23 cellular contexts compared by ENCODE assay signal in genomic region chr18:3935316-3935715, GRCh38.
"Had no signal": no experiment of that assay in that cellular context is flagged by ENCODE, and none has a peak within 500 bp of the region (broad histone marks: within the 10 kb centered on the region; RNA-seq: fewer than 3 reads in every experiment).

No MANE protein-coding gene starts in this region.

- ATAC-seq: activated CD8-positive, alpha-beta T cell treated with anti-CD3 and anti-CD28 coated beads, Interleukin-2, amount 10 ng/mL, durations not matched to agents 7 days and 5 days; activated T-cell treated with anti-CD3 and anti-CD28 coated beads, Interleukin-2, amount 50 U/mL, for 72 hours; effector memory CD8-positive, alpha-beta T cell; right cardiac atrium had no signal

- H3K4me3 ChIP-seq: lung, prostate gland, skin epidermis, tibial nerve, vagina had no signal

- H3K27ac ChIP-seq: brain microvascular endothelial cell, prostate gland, skin epidermis, tibial nerve, vagina had no signal

- H3K4me1 ChIP-seq: prostate gland, tibial nerve, vagina had no signal

- H3K4me1 Mint-ChIP-seq: activated B cell treated with CpG ODN at 0.5 μM for 24 hours; activated naive CD8-positive, alpha-beta T cell treated with anti-CD3 and anti-CD28 coated beads for 36 hours had no signal

- H3K4me3 Mint-ChIP-seq: activated B cell treated with CpG ODN at 0.5 μM for 24 hours; activated CD8-positive, alpha-beta T cell treated with anti-CD3 and anti-CD28 coated beads, Interleukin-2, amount 10 ng/mL, durations not matched to agents 7 days and 5 days; activated naive CD8-positive, alpha-beta T cell treated with anti-CD3 and anti-CD28 coated beads for 36 hours; activated T-cell treated with anti-CD3 and anti-CD28 coated beads, Interleukin-2, amount 50 U/mL, for 72 hours; dendritic cell treated with granulocyte-macrophage colony-stimulating factor and Interleukin-4, amounts not matched to agents 40 ng/mL and 50 ng/mL, for 4 days; effector memory CD8-positive, alpha-beta T cell had no signal

- H3K27me3 ChIP-seq: brain microvascular endothelial cell, tibial nerve, vagina had no signal

- H3K9me3 Mint-ChIP-seq: activated naive CD8-positive, alpha-beta T cell treated with anti-CD3 and anti-CD28 coated beads for 36 hours; effector memory CD8-positive, alpha-beta T cell had no signal

- H3K36me3 ChIP-seq: brain microvascular endothelial cell, prostate gland, tibial nerve, vagina had no signal

- H3K27me3 Mint-ChIP-seq: activated B cell treated with CpG ODN at 0.5 μM for 24 hours; dendritic cell treated with granulocyte-macrophage colony-stimulating factor and Interleukin-4, amounts not matched to agents 40 ng/mL and 50 ng/mL, for 4 days had no signal

- H3K9me3 ChIP-seq: prostate gland, vagina had no signal

- H3K36me3 Mint-ChIP-seq: activated naive CD8-positive, alpha-beta T cell treated with anti-CD3 and anti-CD28 coated beads for 36 hours had no signal

- DNase-seq: activated B cell treated with CpG ODN at 0.5 μM for 24 hours; activated CD4-positive, alpha-beta T cell treated with anti-CD3 and anti-CD28 coated beads for 48 hours; activated CD8-positive, alpha-beta memory T cell treated with anti-CD3 and anti-CD28 coated beads, Interleukin-2, amount 50 U/mL, for 4 hours; activated CD8-positive, alpha-beta T cell treated with anti-CD3 and anti-CD28 coated beads, Interleukin-2, amount 10 ng/mL, durations not matched to agents 7 days and 5 days; activated gamma-delta T cell; activated naive CD8-positive, alpha-beta T cell treated with anti-CD3 and anti-CD28 coated beads for 36 hours; activated T-cell treated with anti-CD3 and anti-CD28 coated beads, Interleukin-2, amount 50 U/mL, for 72 hours; amygdala; brain microvascular endothelial cell; cerebellar nuclear complex; effector memory CD8-positive, alpha-beta T cell; midbrain; right cardiac atrium; stimulated activated CD4-positive, alpha-beta T cell treated with anti-CD3 and anti-CD28 coated beads, Interleukin-15, amount 100 ng/mL, for 24 hours; stimulated activated CD4-positive, alpha-beta T cell treated with anti-CD3 and anti-CD28 coated beads, Interleukin-4, amount 100 ng/mL, for 1 hour; stimulated activated naive CD4-positive, alpha-beta T cell treated with Interleukin-2 at 50 U/mL for 16 hours; substantia nigra had no signal
